28 cellular contexts compared by ENCODE assay signal in genomic region chr21:42769183-42769819, GRCh38.
DNase-seq lines count a peak whose midpoint lies in the region; ATAC-seq, FAIRE-seq and TF ChIP-seq lines count a peak whose summit lies in the region.
"Had no signal": no experiment of that assay in that cellular context is flagged by ENCODE, and none has a peak within 500 bp of the region (broad histone marks: within the 10 kb centered on the region; RNA-seq: fewer than 3 reads in every experiment).

No MANE protein-coding gene starts in this region.

- no peak overlapping the region for H3K23ac ChIP-seq in mesenchymal stem cell (ENCODE audit: low read length in 2 of 2)

- peaks cover 26% of the 10 kb centered on the region for H3K36me3 ChIP-seq in CD8-positive, alpha-beta T cell (ENCODE audit: insufficient read depth, low read length)
- H3K36me3 ChIP-seq in mesenchymal stem cell (ENCODE audit: control insufficient read depth in 1 of 2, insufficient read depth in 2 of 2, low read depth in 1 of 2, low read length in 2 of 2), result peaks cover 0 to 55% of the 10 kb centered on the region in 2 experiments
- no peaks in the 10 kb centered on the region for H3K36me3 ChIP-seq in osteoblast (ENCODE audit: insufficient read depth, low read length)

- H3K14ac ChIP-seq in mesenchymal stem cell (ENCODE audit: low read length in 2 of 2), result peak overlapping the region in 1 of 2 experiments; percentile 5

- CTCF ChIA-PET in CD8-positive, alpha-beta T cell (lab: Charles Lee), result interaction anchor here (1.2 kb wide), 1 partner anchor 49 kb away, joined by 3 read pairs; no protein-coding TSS in a partner anchor
- CTCF ChIA-PET in MCF 10A (lab: Yijun Ruan, JAX), result interaction anchor here (0.6 kb wide), 1 partner anchor 41 kb away, joined by 3 read pairs; no protein-coding TSS in a partner anchor

- H3K79me1 ChIP-seq in mesenchymal stem cell (replicated peaks; ENCODE audit: low read length, poor library complexity, severe bottlenecking), result no peaks in the 10 kb centered on the region

- peak overlapping the region; percentile 19 for H2AFZ ChIP-seq in mesenchymal stem cell (ENCODE audit: low read depth, low read length)
- H2AFZ ChIP-seq in osteoblast (ENCODE audit: low read length), result no peak overlapping the region

- no peak overlapping the region for H2AK5ac ChIP-seq in mesenchymal stem cell (ENCODE audit: low read length, severe bottlenecking)

- no peak for TF ChIP-seq CTCF in CD8-positive, alpha-beta T cell (IDR thresholded peaks at IDR 0.05)
- TF ChIP-seq CTCF in osteoblast (IDR thresholded peaks at IDR 0.05; ENCODE audit: extremely low read depth, low read depth, low read length), result no peak
- no peak for TF ChIP-seq CTCF in MCF 10A (IDR thresholded peaks at IDR 0.05; ENCODE audit: unreplicated experiment)

- H2BK15ac ChIP-seq in mesenchymal stem cell (ENCODE audit: low read depth, poor library complexity, severe bottlenecking), result no peak overlapping the region

- POLR2A ChIA-PET in CD8-positive, alpha-beta T cell (lab: Charles Lee), result no interaction called here
- POLR2A ChIA-PET in MCF 10A (lab: Yijun Ruan, JAX), result no interaction called here

- no peaks in the 10 kb centered on the region for H3K79me2 ChIP-seq in osteoblast (ENCODE audit: insufficient read depth, low read length)

- no peak overlapping the region for H3K18ac ChIP-seq in mesenchymal stem cell (ENCODE audit: low read depth in 1 of 2, low read length in 2 of 2)

- H3K9me3 ChIP-seq in CD8-positive, alpha-beta T cell (ENCODE audit: low read length), result no peaks in the 10 kb centered on the region
- H3K9me3 ChIP-seq in mesenchymal stem cell (ENCODE audit: control insufficient read depth, low read length), result no peaks in the 10 kb centered on the region
- H3K9me3 ChIP-seq in osteoblast (ENCODE audit: low read depth, low read length), result no peaks in the 10 kb centered on the region
- H3K9me3 ChIP-seq: A549 had no signal

- H3K27ac Mint-ChIP-seq in CD8-positive, alpha-beta T cell, result peak overlapping the region; percentile 32
- H3K27ac Mint-ChIP-seq in MCF 10A (ENCODE audit: low read depth, unreplicated experiment), result no peak overlapping the region
- no peak overlapping the region for H3K27ac Mint-ChIP-seq in T-helper 2 cell treated with Interferon-gamma antibody and Interleukin-4, amounts not matched to agents 5 μg/mL and 100 μg/mL, for 36 hours

- H3K4me1 ChIP-seq in CD8-positive, alpha-beta T cell (ENCODE audit: insufficient read depth, low read length), result no peaks in the 10 kb centered on the region
- H3K4me1 ChIP-seq in mesenchymal stem cell (ENCODE audit: control insufficient read depth, insufficient read depth, low read depth, low read length), result no peaks in the 10 kb centered on the region
- no peaks in the 10 kb centered on the region for H3K4me1 ChIP-seq in osteoblast (ENCODE audit: insufficient read depth, low read length)
- H3K4me1 ChIP-seq: A549 had no signal

- H3K4me1 Mint-ChIP-seq in CD8-positive, alpha-beta T cell (ENCODE audit: low read depth), result no peaks in the 10 kb centered on the region
- no peaks in the 10 kb centered on the region for H3K4me1 Mint-ChIP-seq in MCF 10A (ENCODE audit: insufficient read depth, unreplicated experiment)
- H3K4me1 Mint-ChIP-seq in T-helper 2 cell treated with Interferon-gamma antibody and Interleukin-4, amounts not matched to agents 5 μg/mL and 100 μg/mL, for 36 hours (ENCODE audit: low read depth), result no peaks in the 10 kb centered on the region
- H3K4me1 Mint-ChIP-seq: CD8-positive, alpha-beta memory T cell; IgD-negative memory B cell had no signal

- BruUV-seq in MCF 10A (replicated peaks; lab: Mats Ljungman, UMichigan), result no TSS peak

- no peak for ATAC-seq in CD8-positive, alpha-beta T cell
- ATAC-seq: A549, Panc1 had no signal

- DNase-seq in CD8-positive, alpha-beta T cell, result no peak
- DNase-seq in HTR-8/SVneo (ENCODE audit: insufficient read length, low spot score) (no peak), mesenchymal stem cell (no peak), osteoblast (ENCODE audit: insufficient read length, low spot score, missing footprints) (peak; percentile 29), OCI-M2 (lab: John Stamatoyannopoulos, UW; ENCODE audit: unreplicated experiment) (no peak), MCF 10A (ENCODE audit: unreplicated experiment) (no peak), ecto neural progenitor cell (ENCODE audit: low spot score) (no peak)
- DNase-seq in T-helper 2 cell treated with Interferon-gamma antibody and Interleukin-4, amounts not matched to agents 5 μg/mL and 100 μg/mL, for 36 hours (ENCODE audit: low spot score), result no peak
- DNase-seq: AML-193; C1 segment of cervical spinal cord; CD8-positive, alpha-beta memory T cell; DMS79 treated with DMSO at 0.1 percent for 48 hours; GF-D8; NCI-H1048; NCI-H1417; NCI-H1694 treated with DMSO at 0.1 percent for 48 hours; NCI-H2081; NCI-H2227 treated with DMSO at 0.1 percent for 48 hours; NCI-H510A; NCI-H69; SHP77 treated with DMSO at 0.1 percent for 48 hours had no signal

- H3K4ac ChIP-seq in mesenchymal stem cell (ENCODE audit: low read depth in 1 of 2, low read length in 2 of 2), result no peak overlapping the region

- no peaks in the 10 kb centered on the region for H3K27me3 ChIP-seq in CD8-positive, alpha-beta T cell (ENCODE audit: insufficient read depth, low read length)
- peaks cover 0 to 4% of the 10 kb centered on the region in 2 experiments for H3K27me3 ChIP-seq in mesenchymal stem cell (ENCODE audit: control insufficient read depth in 1 of 2, insufficient read depth in 1 of 2, low read length in 2 of 2)
- H3K27me3 ChIP-seq in osteoblast (ENCODE audit: insufficient read depth, low read length), result peaks cover 2% of the 10 kb centered on the region

- no peaks in the 10 kb centered on the region for H3K9me3 Mint-ChIP-seq in CD8-positive, alpha-beta T cell
- H3K9me3 Mint-ChIP-seq in MCF 10A (ENCODE audit: unreplicated experiment), result no peaks in the 10 kb centered on the region
- no peaks in the 10 kb centered on the region for H3K9me3 Mint-ChIP-seq in T-helper 2 cell treated with Interferon-gamma antibody and Interleukin-4, amounts not matched to agents 5 μg/mL and 100 μg/mL, for 36 hours
- H3K9me3 Mint-ChIP-seq: CD8-positive, alpha-beta memory T cell; IgD-negative memory B cell had no signal

- H3K27me3 Mint-ChIP-seq in CD8-positive, alpha-beta T cell (ENCODE audit: low read depth), result no peaks in the 10 kb centered on the region
- peaks cover 43% of the 10 kb centered on the region for H3K27me3 Mint-ChIP-seq in MCF 10A (ENCODE audit: insufficient read depth, unreplicated experiment)
- no peaks in the 10 kb centered on the region for H3K27me3 Mint-ChIP-seq in T-helper 2 cell treated with Interferon-gamma antibody and Interleukin-4, amounts not matched to agents 5 μg/mL and 100 μg/mL, for 36 hours (ENCODE audit: low read depth)
- H3K27me3 Mint-ChIP-seq: IgD-negative memory B cell had no signal

- H3K4me2 ChIP-seq in mesenchymal stem cell (ENCODE audit: low read length, poor library complexity, severe bottlenecking), result no peak overlapping the region
- no peak overlapping the region for H3K4me2 ChIP-seq in osteoblast (ENCODE audit: insufficient read depth, low read length)
- H3K4me2 ChIP-seq: A549, KMS-11 had no signal

- H3K4me3 ChIP-seq in CD8-positive, alpha-beta T cell (ENCODE audit: low read depth, low read length), result no peak overlapping the region
- peak overlapping the region in 1 of 2 experiments; percentile 20 for H3K4me3 ChIP-seq in mesenchymal stem cell (ENCODE audit: insufficient read depth in 1 of 2, low read depth in 1 of 2, low read length in 2 of 2)
- H3K4me3 ChIP-seq in osteoblast (ENCODE audit: insufficient read depth, low read length), result no peak overlapping the region
- H3K4me3 ChIP-seq: A549 had no signal

- no peaks in the 10 kb centered on the region for H4K20me1 ChIP-seq in osteoblast (ENCODE audit: insufficient read depth, low read length)

- peaks cover 70% of the 10 kb centered on the region for H3K36me3 Mint-ChIP-seq in CD8-positive, alpha-beta T cell
- no peaks in the 10 kb centered on the region for H3K36me3 Mint-ChIP-seq in MCF 10A (ENCODE audit: insufficient read depth, unreplicated experiment)
- H3K36me3 Mint-ChIP-seq in T-helper 2 cell treated with Interferon-gamma antibody and Interleukin-4, amounts not matched to agents 5 μg/mL and 100 μg/mL, for 36 hours (ENCODE audit: low read depth), result peaks cover 17% of the 10 kb centered on the region
- H3K36me3 Mint-ChIP-seq: IgD-negative memory B cell had no signal

- no peak overlapping the region for H4K91ac ChIP-seq in mesenchymal stem cell (ENCODE audit: low read length)

- no peak overlapping the region for H3K4me3 Mint-ChIP-seq in CD8-positive, alpha-beta T cell
- no peak overlapping the region for H3K4me3 Mint-ChIP-seq in MCF 10A (ENCODE audit: unreplicated experiment)
- no peak overlapping the region for H3K4me3 Mint-ChIP-seq in T-helper 2 cell treated with Interferon-gamma antibody and Interleukin-4, amounts not matched to agents 5 μg/mL and 100 μg/mL, for 36 hours
- H3K4me3 Mint-ChIP-seq: CD8-positive, alpha-beta memory T cell; IgD-negative memory B cell had no signal

- no peak overlapping the region for H2BK120ac ChIP-seq in mesenchymal stem cell (ENCODE audit: low read depth, low read length)

- no peak overlapping the region for H3K27ac ChIP-seq in CD8-positive, alpha-beta T cell (ENCODE audit: low read depth, low read length)
- no peak overlapping the region for H3K27ac ChIP-seq in mesenchymal stem cell (ENCODE audit: low read length, poor library complexity, severe bottlenecking)
- H3K27ac ChIP-seq in osteoblast (ENCODE audit: low read depth, low read length), result no peak overlapping the region
- H3K27ac ChIP-seq: A549, KMS-11 had no signal

- intact Hi-C loops in CD8-positive, alpha-beta T cell (cut with DNase I, micrococcal nuclease), result no loop called here
- intact Hi-C loops in MCF 10A (cut with micrococcal nuclease), result no loop called here

- 86% methylated on average over 9 of the region's 9 CpGs for WGBS in mesenchymal stem cell

- no peak overlapping the region for H2BK5ac ChIP-seq in mesenchymal stem cell (ENCODE audit: low read depth, low read length, poor library complexity, severe bottlenecking)

- H3K9ac ChIP-seq in mesenchymal stem cell (ENCODE audit: low read length), result no peak overlapping the region
- H3K9ac ChIP-seq: KMS-11 had no signal

- peak; percentile 91 for FAIRE-seq in HTR-8/SVneo (lab: Jason Lieb, UNC)
- FAIRE-seq: A549, GM12892, GM19239, H54 had no signal

- no peak overlapping the region for H4K8ac ChIP-seq in mesenchymal stem cell (ENCODE audit: low read length)

- H2BK12ac ChIP-seq in mesenchymal stem cell (ENCODE audit: low read length in 2 of 2), result no peak overlapping the region
